Comparison of ENCODE assay signal across 10 cellular contexts in genomic region chr7:20201380-20201779, GRCh38. TPM values are rescaled to one million over a fixed set of nuclear protein-coding genes. Genes with fewer than 3 reads are reported as not detected.
DNase-seq lines count a peak whose midpoint lies in the region; ATAC-seq and TF ChIP-seq lines count a peak whose summit lies in the region.
"Had no signal": no experiment of that assay in that cellular context is flagged by ENCODE, and none has a peak within 500 bp of the region (broad histone marks: within the 10 kb centered on the region; RNA-seq: fewer than 3 reads in every experiment).

No MANE protein-coding gene starts in this region.

- H3K36me3 ChIP-seq in H7 (replicated peaks; ENCODE audit: control insufficient read depth, insufficient read depth, low read length) (no peaks in the 10 kb centered on the region), OCI-LY3 (replicated peaks; ENCODE audit: low read depth, low read length) (peaks cover 4% of the 10 kb centered on the region)
- H3K36me3 ChIP-seq: WERI-Rb-1 had no signal

- H3K4me1 ChIP-seq in OCI-LY3 (ENCODE audit: low read length) = peaks cover 41% of the 10 kb centered on the region

- no peak overlapping the region for H2AFZ ChIP-seq in OCI-LY3 (ENCODE audit: low read depth, low read length)

- peaks cover 17% of the 10 kb centered on the region for H3K79me2 ChIP-seq in OCI-LY3 (ENCODE audit: low read length)

- no peaks in the 10 kb centered on the region for H3K9me3 ChIP-seq in OCI-LY3 (ENCODE audit: insufficient read depth, low read length)

- peaks cover 29 to 36% (median 35%) of the 10 kb centered on the region in 3 donors for H3K4me1 Mint-ChIP-seq in naive B cell

- peak overlapping the region in 6 of 8 donors; percentile 12 to 61 (median 37) for H3K4me3 Mint-ChIP-seq in naive B cell

- no peaks in the 10 kb centered on the region for H4K20me1 ChIP-seq in OCI-LY3 (ENCODE audit: insufficient read depth, low read length)

- peak; percentile 60 for DNase-seq in H7
- DNase-seq in naive B cell = peak; percentile 46
- DNase-seq in hypothalamus (lab: John Stamatoyannopoulos, UW) = no peak
- DNase-seq in posterior cingulate gyrus = no peak
- DNase-seq in cerebellum (ENCODE audit: low spot score) = no peak
- DNase-seq: DMS79, WERI-Rb-1 had no signal

- peak overlapping the region; percentile 50; the same call in 1 of the 2 replicates for H3K9ac ChIP-seq in OCI-LY3 (ENCODE audit: low read length)

- H3K9me3 Mint-ChIP-seq in naive B cell = no peaks in the 10 kb centered on the region

- H3K36me3 Mint-ChIP-seq in naive B cell = no peaks in the 10 kb centered on the region

- TF ChIP-seq CTCF in OCI-LY3 (IDR thresholded peaks at IDR 0.05; ENCODE audit: low read depth, low read length) = no peak

- H3K4me3 ChIP-seq in H7 (ENCODE audit: insufficient read depth, low read depth, low read length) (no peak overlapping the region), OCI-LY3 (ENCODE audit: low read length) (0 out of 2 replicates have a peak overlapping the region, but pooled peaks have one; percentile 18)

- peak overlapping the region; percentile 81 for H3K27ac ChIP-seq in OCI-LY3 (ENCODE audit: low read length)
- H3K27ac ChIP-seq: WERI-Rb-1 had no signal

- H3K27me3 ChIP-seq in H7 (ENCODE audit: control insufficient read depth, insufficient read depth, low read length) (no peaks in the 10 kb centered on the region), OCI-LY3 (ENCODE audit: low read depth, low read length) (no peaks in the 10 kb centered on the region)

- peak overlapping the region; percentile 79 for H3K4me2 ChIP-seq in OCI-LY3 (ENCODE audit: low read length)

- H3K27me3 Mint-ChIP-seq in naive B cell = no peaks in the 10 kb centered on the region

- intact Hi-C loops in posterior cingulate gyrus (cut with DNase I) = no loop called here

- peak; percentile 48 for ATAC-seq in GM18511 (IDR thresholded peaks at IDR 0.05; ENCODE audit: unreplicated experiment)
- ATAC-seq in naive B cell (ENCODE audit: low read depth in 2 of 2) = peak; percentile 37 to 48
- no peak for ATAC-seq in HG03159 (IDR thresholded peaks at IDR 0.05; ENCODE audit: unreplicated experiment)

- H3K27ac Mint-ChIP-seq in naive B cell = peak overlapping the region; percentile 71 to 98 (median 88)

RNA-seq across cellular contexts. Expression of gene MACC1, which starts 15.8 kb away (rescaled TPM):
- total RNA-seq in H7 (2014; rRNA removed; shearing (Covaris generic)) = 0.21 and 0.67 TPM in 2 replicates
- polyA plus RNA-seq in naive B cell (ENCODE audit: low read depth in 6 of 6) = 1 to 10 TPM in 3 of 6 donors, under 1 TPM in 3; 0.06 to 1.9 (median 0.89) TPM
- total RNA-seq in cerebellum = 0.18 TPM

Comparison
In these comparisons a context has a peak if more than half of its experiments do, and no peak if none do; other contexts are left out.
1. DNase-seq: peak in H7 (single experiment) and naive B cell (single experiment); none in hypothalamus (0 of 51), posterior cingulate gyrus (0 of 10) and cerebellum (single experiment).